9 cellular contexts compared by ENCODE assay signal in the genomic region with DNA sequence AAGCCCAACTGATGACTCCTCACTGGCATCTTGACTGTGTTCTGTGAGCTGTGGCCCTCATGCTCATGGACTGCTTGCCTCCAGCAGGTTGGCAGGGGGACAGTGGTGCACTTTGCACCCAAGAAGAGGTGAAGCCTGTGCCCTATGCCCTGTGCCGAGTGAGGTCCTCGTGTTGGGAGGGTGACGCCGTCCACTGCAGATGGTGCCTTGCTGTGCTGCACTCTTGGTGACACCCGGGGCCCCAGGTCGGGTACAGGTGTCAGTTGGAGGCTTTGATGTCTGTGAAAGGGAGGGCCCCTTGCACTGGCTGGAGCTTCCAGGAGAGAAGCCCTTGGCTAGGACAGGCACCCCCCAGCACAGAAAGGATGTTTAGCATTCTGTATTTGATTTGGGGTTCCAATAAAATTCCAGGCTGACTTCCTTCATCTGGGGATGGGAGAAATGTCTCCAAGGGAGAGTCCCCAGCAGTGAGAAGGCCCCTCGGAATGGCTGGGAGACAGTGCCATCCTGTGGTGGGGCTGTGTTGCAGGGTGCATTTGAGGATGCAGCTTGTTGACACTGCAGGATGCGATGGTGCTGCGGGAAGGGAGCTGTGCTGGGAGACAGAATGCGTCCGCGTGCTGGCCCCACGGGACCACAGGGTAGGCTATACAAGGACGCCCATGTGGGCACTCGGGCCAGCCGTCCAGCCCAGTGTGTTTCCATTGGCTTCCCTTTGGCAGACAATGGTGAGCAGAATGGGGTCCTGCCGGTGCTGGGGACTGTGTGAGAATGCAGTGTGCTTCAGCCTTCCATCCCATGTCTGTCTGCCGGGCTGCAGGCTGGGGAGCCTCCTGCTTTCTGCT. TPM values are rescaled to one million over a fixed set of nuclear protein-coding genes. Genes with fewer than 3 reads are reported as not detected.
DNase-seq lines count a peak whose midpoint lies in the region; ATAC-seq and TF ChIP-seq lines count a peak whose summit lies in the region.
"Had no signal": no experiment of that assay in that cellular context is flagged by ENCODE, and none has a peak within 500 bp of the region (broad histone marks: within the 10 kb centered on the region; RNA-seq: fewer than 3 reads in every experiment).

No MANE protein-coding gene starts in this region.

- H3K4me3 ChIP-seq in HUES48 (ENCODE audit: low read depth, low read length) = no peak overlapping the region
- no peak overlapping the region for H3K4me3 ChIP-seq in WERI-Rb-1 (ENCODE audit: low read depth, low read length)
- H3K4me3 ChIP-seq in psoas muscle = no peak overlapping the region
- no peak overlapping the region for H3K4me3 ChIP-seq in vagina

- intact Hi-C loops in CD4-positive, alpha-beta T cell (cut with DNase I, micrococcal nuclease) = loop anchor here (1.0 to 2.0 kb wide), 2 partner anchors 48 to 159 kb away; a partner anchor contains a TSS
- intact Hi-C loops in psoas muscle (cut with DNase I) = loop anchor here in 1 of 2 donors (5.0 kb wide), 1 partner anchor 157 kb away; no protein-coding TSS in a partner anchor
- intact Hi-C loops in vagina (cut with DNase I) = no loop called here

- peaks cover 27% of the 10 kb centered on the region for H3K36me3 Mint-ChIP-seq in CD4-positive, alpha-beta T cell (ENCODE audit: low read depth)

- POLR2A ChIA-PET in CD4-positive, alpha-beta T cell (lab: Charles Lee) = interaction anchor here (1.0 to 1.7 kb wide), 3 partner anchors 11 to 158 kb away, joined by 4 to 11 read pairs (median 6); a partner anchor contains a TSS

- DNase-seq in CD4-positive, alpha-beta T cell = peak; percentile 30 to 61 (median 48)
- DNase-seq in WERI-Rb-1 (peak; percentile 68), dermis microvascular lymphatic vessel endothelial cell (ENCODE audit: low read depth in 2 of 2) (peak; percentile 23 to 59), psoas muscle (no peak), H4 (ENCODE audit: low spot score) (no peak), vagina (ENCODE audit: extremely low spot score in 2 of 2) (no peak)

- H3K4me1 ChIP-seq in HUES48 (ENCODE audit: control insufficient read depth, insufficient read depth, low read length) (no peaks in the 10 kb centered on the region), psoas muscle (peaks cover 14% of the 10 kb centered on the region), vagina (peaks cover 30% of the 10 kb centered on the region)

- H3K9ac ChIP-seq in HUES48 (ENCODE audit: low read depth, low read length) = no peak overlapping the region

- no peaks in the 10 kb centered on the region for H3K9me3 Mint-ChIP-seq in CD4-positive, alpha-beta T cell

- H3K27ac ChIP-seq in CD4-positive, alpha-beta T cell (ENCODE audit: low read depth, low read length) = no peak overlapping the region
- H3K27ac ChIP-seq in HUES48 (ENCODE audit: low read depth, low read length) (peak overlapping the region; percentile 9), WERI-Rb-1 (peak overlapping the region; percentile 30; the same call in 1 of the 2 replicates), psoas muscle (no peak overlapping the region), vagina (no peak overlapping the region)

- H3K27me3 Mint-ChIP-seq in CD4-positive, alpha-beta T cell = no peaks in the 10 kb centered on the region

- peak overlapping the region; percentile 85 for H3K4me3 Mint-ChIP-seq in CD4-positive, alpha-beta T cell

- peak overlapping the region; percentile 79 for H3K27ac Mint-ChIP-seq in CD4-positive, alpha-beta T cell

- ATAC-seq in CD4-positive, alpha-beta T cell (ENCODE audit: poor library complexity) = peak; percentile 38
- ATAC-seq in psoas muscle = peak in 1 of 4 donors; percentile 28
- ATAC-seq in GM21447 (IDR thresholded peaks at IDR 0.05; ENCODE audit: unreplicated experiment) = no peak

- H3K36me3 ChIP-seq in HUES48 (ENCODE audit: control insufficient read depth, insufficient read depth, low read length) = peaks cover 40% of the 10 kb centered on the region
- H3K36me3 ChIP-seq in WERI-Rb-1 = peaks cover 41% of the 10 kb centered on the region
- peaks cover 0 to 38% of the 10 kb centered on the region in 2 donors for H3K36me3 ChIP-seq in psoas muscle (ENCODE audit: insufficient read depth in 1 of 2, low read depth in 1 of 2)
- peaks cover 0 to 28% of the 10 kb centered on the region in 2 donors for H3K36me3 ChIP-seq in vagina

- CTCF ChIA-PET in CD4-positive, alpha-beta T cell (lab: Charles Lee) = interaction anchor here (0.6 to 2.8 kb wide), 8 partner anchors 11 to 399 kb away, joined by 3 to 22 read pairs (median 4); a partner anchor contains a TSS

- no peak for TF ChIP-seq POLR2A in vagina (IDR thresholded peaks at IDR 0.05)

- peaks cover 23% of the 10 kb centered on the region for H3K4me1 Mint-ChIP-seq in CD4-positive, alpha-beta T cell (ENCODE audit: low read depth)

- 25 to 40% (median 30%) methylated on average over 18 of the region's 18 CpGs for WGBS in psoas muscle, 3 donors

- TF ChIP-seq CTCF in CD4-positive, alpha-beta T cell (IDR thresholded peaks at IDR 0.05) = peak; percentile 56
- TF ChIP-seq CTCF in WERI-Rb-1 (IDR thresholded peaks at IDR 0.05; ENCODE audit: low read depth, low read length) (peak; percentile 79), psoas muscle (IDR thresholded peaks at IDR 0.05) (peak; percentile 40), vagina (IDR thresholded peaks at IDR 0.05) (no peak)

- no peaks in the 10 kb centered on the region for H3K27me3 ChIP-seq in CD4-positive, alpha-beta T cell (ENCODE audit: control insufficient read depth, insufficient read depth, low read length)
- H3K27me3 ChIP-seq in HUES48 (ENCODE audit: control insufficient read depth, insufficient read depth, low read length) = no peaks in the 10 kb centered on the region
- no peaks in the 10 kb centered on the region for H3K27me3 ChIP-seq in WERI-Rb-1 (ENCODE audit: insufficient read depth, low read depth, severe bottlenecking)
- no peaks in the 10 kb centered on the region for H3K27me3 ChIP-seq in psoas muscle (ENCODE audit: insufficient read depth in 3 of 3, low read length in 2 of 3)
- no peaks in the 10 kb centered on the region for H3K27me3 ChIP-seq in vagina

- H3K9me3 ChIP-seq in CD4-positive, alpha-beta T cell (ENCODE audit: control insufficient read depth, low read length) = no peaks in the 10 kb centered on the region
- H3K9me3 ChIP-seq in HUES48 (ENCODE audit: control insufficient read depth, insufficient read depth, low read length) (no peaks in the 10 kb centered on the region), WERI-Rb-1 (ENCODE audit: severe bottlenecking) (no peaks in the 10 kb centered on the region), psoas muscle (no peaks in the 10 kb centered on the region), vagina (no peaks in the 10 kb centered on the region)

RNA-seq across cellular contexts. Expression of a gene that starts 2.5 kb away (rescaled TPM):
- total RNA-seq in CD4-positive, alpha-beta T cell = 10 to 100 TPM; 44.9 to 49.3 TPM
- total RNA-seq in dermis microvascular lymphatic vessel endothelial cell (3.0 and 10.7 TPM in 2 replicates), psoas muscle (10 to 100 TPM; 15.8 to 23.7 (median 22.2) TPM), vagina (22.6 TPM)
- polyA plus RNA-seq in psoas muscle = 10 to 100 TPM in 2 of 3 donors, 1 to 10 TPM in 1; 9.7 to 11.8 (median 10.8) TPM
- total RNA-seq in H4 (2014; rRNA removed; shearing (Covaris generic)) = 4.3 and 6.9 TPM in 2 replicates

RNA-seq across cellular contexts. Expression of a gene that starts 12.1 kb away (rescaled TPM):
- total RNA-seq in CD4-positive, alpha-beta T cell = 10 to 100 TPM; 79.3 to 84.2 TPM
- total RNA-seq in dermis microvascular lymphatic vessel endothelial cell (23.0 and 36.2 TPM in 2 replicates), psoas muscle (10 to 100 TPM; 20.5 to 34.1 (median 24.9) TPM), vagina (66.5 TPM)
- 10 to 100 TPM; 20.8 to 32.4 (median 31.6) TPM for polyA plus RNA-seq in psoas muscle
- total RNA-seq in H4 (2014; rRNA removed; shearing (Covaris generic)) = 12.2 and 16.6 TPM in 2 replicates

RNA-seq across cellular contexts. Expression of a gene that starts 13.2 kb away (rescaled TPM):
- total RNA-seq in CD4-positive, alpha-beta T cell = 10 to 100 TPM; 68.1 to 72.1 TPM
- 113 and 148 TPM in 2 replicates for total RNA-seq in dermis microvascular lymphatic vessel endothelial cell
- 10 to 100 TPM; 32.2 to 55.7 (median 49.0) TPM for total RNA-seq in psoas muscle
- polyA plus RNA-seq in psoas muscle = 100 to 1,000 TPM in 1 of 3 donors, 10 to 100 TPM in 2; 44.1 to 161 (median 57.8) TPM
- 623 and 731 TPM in 2 replicates for total RNA-seq in H4 (2014; rRNA removed; shearing (Covaris generic))
- total RNA-seq in vagina = 177 TPM

RNA-seq across cellular contexts. Expression of a gene that starts 21.7 kb away (rescaled TPM):
- not detected for total RNA-seq in CD4-positive, alpha-beta T cell
- 4.9 and 5.0 TPM in 2 replicates for total RNA-seq in dermis microvascular lymphatic vessel endothelial cell
- under 1 TPM in 2 of 4 donors, not detected in 2; 0.17 to 0.38 TPM for total RNA-seq in psoas muscle
- under 1 TPM; 0.09 to 0.32 (median 0.12) TPM for polyA plus RNA-seq in psoas muscle
- total RNA-seq in H4 (2014; rRNA removed; shearing (Covaris generic)) = not detected in 2 replicates
- not detected for total RNA-seq in vagina
- total RNA-seq: mononuclear cell had no signal

RNA-seq across cellular contexts. Expression of a gene that starts 49.1 kb away (rescaled TPM):
- total RNA-seq in CD4-positive, alpha-beta T cell = 10 to 100 TPM; 17.8 to 18.5 TPM
- total RNA-seq in dermis microvascular lymphatic vessel endothelial cell (20.9 and 24.5 TPM in 2 replicates), psoas muscle (10 to 100 TPM; 12.2 to 19.5 (median 15.0) TPM), vagina (27.3 TPM)
- 10 to 100 TPM; 10.5 to 21.5 (median 15.3) TPM for polyA plus RNA-seq in psoas muscle
- total RNA-seq in H4 (2014; rRNA removed; shearing (Covaris generic)) = 9.2 and 11.4 TPM in 2 replicates

Comparison
In these comparisons a context has a peak if more than half of its experiments do, and no peak if none do; other contexts are left out.
1. DNase-seq: peak in CD4-positive, alpha-beta T cell (10 of 10), WERI-Rb-1 (single experiment) and dermis microvascular lymphatic vessel endothelial cell (2 of 2); none in psoas muscle (0 of 2), H4 (single experiment) and vagina (0 of 2).
2. H3K27ac ChIP-seq: peak in HUES48 (single experiment) and WERI-Rb-1 (single experiment); none in CD4-positive, alpha-beta T cell (single experiment), psoas muscle (single experiment) and vagina (single experiment).
3. CTCF ChIP-seq: peak in CD4-positive, alpha-beta T cell (single experiment), WERI-Rb-1 (single experiment) and psoas muscle (single experiment); none in vagina (0 of 3).